21 cellular contexts compared by ENCODE assay signal in the genomic region with DNA sequence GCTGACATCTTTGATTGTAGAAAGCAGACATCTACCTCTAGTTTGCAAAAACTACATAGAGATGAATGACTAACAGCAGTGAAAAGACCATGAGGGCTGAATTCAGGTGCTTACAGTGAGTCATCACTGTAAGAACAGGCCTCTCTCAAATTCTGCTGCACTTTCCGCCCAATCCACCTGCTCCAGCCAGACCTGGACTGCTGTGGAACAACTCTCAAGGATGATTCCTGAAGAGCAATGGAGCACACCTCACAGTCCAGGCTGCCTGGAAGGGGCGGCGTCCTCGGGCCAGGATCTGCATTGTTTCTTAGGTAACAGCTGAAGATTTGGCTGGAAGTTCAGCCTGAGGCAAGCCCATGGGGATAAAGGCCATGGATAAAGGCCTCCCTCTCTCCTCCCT. TPM values are rescaled to one million over a fixed set of nuclear protein-coding genes. Genes with fewer than 3 reads are reported as not detected.
A peak's percentile ranks its signal among the peaks of the same experiment; 100 is the strongest.
DNase-seq lines count a peak whose midpoint lies in the region; ATAC-seq and TF ChIP-seq lines count a peak whose summit lies in the region.
"Had no signal": no experiment of that assay in that cellular context is flagged by ENCODE, and none has a peak within 500 bp of the region (broad histone marks: within the 10 kb centered on the region; RNA-seq: fewer than 3 reads in every experiment).

No MANE protein-coding gene starts in this region.

- H3K4me1 ChIP-seq in left ventricle myocardium inferior (peaks cover 25% of the 10 kb centered on the region), foreskin keratinocyte (no peaks in the 10 kb centered on the region), gastrocnemius medialis (peaks cover 21 to 22% of the 10 kb centered on the region in 2 donors), esophagus squamous epithelium (peaks cover 0 to 14% (median 3%) of the 10 kb centered on the region in 3 donors)

- TF ChIP-seq POLR2A in gastrocnemius medialis (IDR thresholded peaks at IDR 0.05) (no peak), esophagus squamous epithelium (IDR thresholded peaks at IDR 0.05) (no peak)

- no peak overlapping the region for H3K4me3 Mint-ChIP-seq in glutamatergic neuron (ENCODE audit: unreplicated experiment)
- H3K4me3 Mint-ChIP-seq: CD4-positive, CD25-positive, alpha-beta regulatory T cell; H9; HFFc6 had no signal

- no peak overlapping the region for H3K27ac Mint-ChIP-seq in glutamatergic neuron (ENCODE audit: unreplicated experiment)
- H3K27ac Mint-ChIP-seq: CD4-positive, CD25-positive, alpha-beta regulatory T cell; H9; HFFc6 had no signal

- no peaks in the 10 kb centered on the region for H3K36me3 Mint-ChIP-seq in glutamatergic neuron (ENCODE audit: unreplicated experiment)

- intact Hi-C loops in left ventricle myocardium inferior (cut with micrococcal nuclease): no loop called here
- intact Hi-C loops in left cardiac atrium (cut with DNase I): loop anchor here in 1 of 2 donors (10.0 kb wide), 1 partner anchor 79 kb away; no protein-coding TSS in a partner anchor
- intact Hi-C loops in gastrocnemius medialis (cut with DNase I; ENCODE audit: low total_unique reads): loop anchor here (5.0 kb wide), 1 partner anchor 77 kb away; no protein-coding TSS in a partner anchor
- intact Hi-C loops in esophagus squamous epithelium (cut with DNase I): loop anchor here (10.0 kb wide), 1 partner anchor 69 kb away; no protein-coding TSS in a partner anchor

- in situ Hi-C loops in gastrocnemius medialis (cut with MboI; ENCODE audit: low sequenced_read_pairs in 4 of 4): no loop called here

- H3K27ac ChIP-seq in left ventricle myocardium inferior (replicated peaks) (peak overlapping the region; percentile 36), foreskin keratinocyte (no peak overlapping the region), gastrocnemius medialis (peak overlapping the region in 3 of 4 donors; percentile 59 to 81 (median 68)), esophagus squamous epithelium (no peak overlapping the region)
- H3K27ac ChIP-seq: GM23248 had no signal

- no peak for ATAC-seq in left cardiac atrium
- ATAC-seq in foreskin keratinocyte: peak; percentile 44
- peak in 1 of 2 donors; percentile 19 for ATAC-seq in gastrocnemius medialis
- ATAC-seq in GM21723 (IDR thresholded peaks at IDR 0.05; ENCODE audit: unreplicated experiment): no peak

- H3K27me3 ChIP-seq in left ventricle myocardium inferior (ENCODE audit: low read depth) (no peaks in the 10 kb centered on the region), foreskin keratinocyte (peaks cover 16% of the 10 kb centered on the region), gastrocnemius medialis (no peaks in the 10 kb centered on the region), esophagus squamous epithelium (no peaks in the 10 kb centered on the region)

- no peak for DNase-seq in left ventricle myocardium inferior
- DNase-seq in left cardiac atrium: no peak
- peak; percentile 18 to 50 for DNase-seq in foreskin keratinocyte
- no peak for DNase-seq in gastrocnemius medialis
- no peak for DNase-seq in glutamatergic neuron
- no peak for DNase-seq in esophagus squamous epithelium (lab: John Stamatoyannopoulos, UW)
- DNase-seq: CD4-positive, CD25-positive, alpha-beta regulatory T cell; DMS79 treated with DMSO at 0.1 percent for 48 hours; GM23248; H9; HFFc6; Karpas-422; NCI-H1417; NCI-H1694 treated with DMSO at 0.1 percent for 48 hours; NCI-H2081 treated with DMSO at 0.1 percent for 48 hours; NCI-H2171 treated with DMSO at 0.1 percent for 48 hours; NCI-H524 treated with DMSO at 0.1 percent for 48 hours; OCI-M1; SHP77 had no signal

- 61 to 67% methylated on average over 1 to 4 of the region's 4 CpGs for WGBS in esophagus squamous epithelium, 2 donors

- H3K9me3 ChIP-seq in left ventricle myocardium inferior (replicated peaks) (no peaks in the 10 kb centered on the region), gastrocnemius medialis (no peaks in the 10 kb centered on the region), esophagus squamous epithelium (no peaks in the 10 kb centered on the region)

- no peak for TF ChIP-seq CTCF in left ventricle myocardium inferior (IDR thresholded peaks at IDR 0.05; ENCODE audit: borderline replicate concordance)
- TF ChIP-seq CTCF in foreskin keratinocyte (conservative IDR thresholded peaks at IDR 0.05): no peak
- no peak for TF ChIP-seq CTCF in gastrocnemius medialis (IDR thresholded peaks at IDR 0.05 in 4 of 5, conservative IDR thresholded peaks at IDR 0.05 in 1 of 5)
- no peak for TF ChIP-seq CTCF in glutamatergic neuron (IDR thresholded peaks at IDR 0.05; ENCODE audit: partially characterized antibody, unreplicated experiment)
- no peak for TF ChIP-seq CTCF in esophagus squamous epithelium (IDR thresholded peaks at IDR 0.05)

- H3K36me3 ChIP-seq in left ventricle myocardium inferior: peaks cover 29% of the 10 kb centered on the region
- peaks cover 0 to 12% of the 10 kb centered on the region in 2 donors for H3K36me3 ChIP-seq in gastrocnemius medialis
- peaks cover 0 to 32% (median 9%) of the 10 kb centered on the region in 3 donors for H3K36me3 ChIP-seq in esophagus squamous epithelium

- peaks cover 2% of the 10 kb centered on the region for H3K4me1 Mint-ChIP-seq in glutamatergic neuron (ENCODE audit: low read depth, unreplicated experiment)

- H3K4me3 ChIP-seq in left ventricle myocardium inferior: no peak overlapping the region
- no peak overlapping the region for H3K4me3 ChIP-seq in gastrocnemius medialis
- H3K4me3 ChIP-seq in esophagus squamous epithelium: no peak overlapping the region
- H3K4me3 ChIP-seq: GM23248 had no signal

- peaks cover 5% of the 10 kb centered on the region for H3K9me3 Mint-ChIP-seq in glutamatergic neuron (ENCODE audit: unreplicated experiment)
- H3K9me3 Mint-ChIP-seq: CD4-positive, CD25-positive, alpha-beta regulatory T cell; H9; HFFc6 had no signal

- H3K27me3 Mint-ChIP-seq in glutamatergic neuron (ENCODE audit: unreplicated experiment): no peaks in the 10 kb centered on the region

RNA-seq across cellular contexts. Expression of a gene that starts 15.1 kb away (rescaled TPM):
- total RNA-seq in left ventricle myocardium inferior: 69.6 TPM
- 10 to 100 TPM; 43.8 to 43.9 TPM for total RNA-seq in left cardiac atrium
- total RNA-seq in foreskin keratinocyte: 14.7 TPM in 2 replicates
- 10.0 and 10.6 TPM in 2 replicates for polyA plus RNA-seq in foreskin keratinocyte
- total RNA-seq in gastrocnemius medialis: 10 to 100 TPM in 3 of 4 donors, 1 to 10 TPM in 1; 8.7 to 25.5 (median 20.9) TPM
- not detected for total RNA-seq in glutamatergic neuron (ENCODE audit: unreplicated experiment)
- total RNA-seq in esophagus squamous epithelium: 10 to 100 TPM; 14.6 to 44.5 (median 23.5) TPM

RNA-seq across cellular contexts. Expression of a gene that starts 22.6 kb away (rescaled TPM):
- total RNA-seq in left ventricle myocardium inferior: 4.7 TPM
- total RNA-seq in left cardiac atrium: 10 to 100 TPM; 10.8 to 11.4 TPM
- not detected in 2 replicates for total RNA-seq in foreskin keratinocyte
- polyA plus RNA-seq in foreskin keratinocyte: not detected in 2 replicates
- total RNA-seq in gastrocnemius medialis: 1 to 10 TPM in 3 of 4 donors, not detected in 1; 1.5 to 2.3 (median 2.0) TPM
- total RNA-seq in glutamatergic neuron (ENCODE audit: unreplicated experiment): not detected
- 10 to 100 TPM in 1 of 4 donors, 1 to 10 TPM in 2, under 1 TPM in 1; 0.45 to 10.3 (median 2.1) TPM for total RNA-seq in esophagus squamous epithelium
- total RNA-seq: CD4-positive, CD25-positive, alpha-beta regulatory T cell; GM23248; H9; HFFc6; RPMI7951 had no signal
- polyA plus RNA-seq: CD4-positive, CD25-positive, alpha-beta regulatory T cell; GM23248 had no signal

RNA-seq across cellular contexts. Expression of a gene that starts 28.7 kb away (rescaled TPM):
- total RNA-seq in left ventricle myocardium inferior (15.2 TPM), left cardiac atrium (10 to 100 TPM; 26.5 to 40.7 TPM), foreskin keratinocyte (1.3 and 1.8 TPM in 2 replicates), gastrocnemius medialis (10 to 100 TPM in 1 of 4 donors, 1 to 10 TPM in 2, under 1 TPM in 1; 0.87 to 11.1 (median 6.2) TPM), glutamatergic neuron (ENCODE audit: unreplicated experiment) (not detected), esophagus squamous epithelium (10 to 100 TPM in 3 of 4 donors, 1 to 10 TPM in 1; 8.4 to 49.3 (median 20.6) TPM)
- polyA plus RNA-seq in foreskin keratinocyte: 1.2 and 2.2 TPM in 2 replicates
- total RNA-seq: H9 had no signal

Comparison
In these comparisons a context has a peak if more than half of its experiments do, and no peak if none do; other contexts are left out.
1. DNase-seq: peak in foreskin keratinocyte (2 of 2); none in left ventricle myocardium inferior (single experiment), left cardiac atrium (single experiment), gastrocnemius medialis (0 of 2), glutamatergic neuron (single experiment) and esophagus squamous epithelium (single experiment).
2. H3K27ac ChIP-seq: peak in left ventricle myocardium inferior (single experiment) and gastrocnemius medialis (3 of 4); none in foreskin keratinocyte (single experiment) and esophagus squamous epithelium (0 of 4).